In the genomic region with DNA sequence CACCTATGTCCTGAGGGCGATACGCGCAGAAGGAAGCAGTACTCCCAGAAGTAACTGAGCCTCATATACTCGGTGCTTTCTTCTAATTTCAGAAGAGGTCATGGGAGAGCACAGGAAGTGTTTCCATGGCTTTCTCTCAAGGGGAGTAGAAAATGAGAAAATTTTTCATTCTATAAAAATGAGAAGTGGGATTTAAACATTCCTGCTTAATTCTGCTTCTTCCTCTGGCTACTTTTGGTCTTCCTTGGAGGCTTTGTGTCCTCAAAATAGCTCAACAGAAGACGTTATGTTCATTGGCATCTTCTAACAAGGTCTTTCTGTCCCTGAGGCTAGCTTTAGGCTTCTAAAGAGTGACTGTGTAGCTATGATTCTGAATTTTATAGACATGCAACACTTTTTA, we compare ENCODE assay signal across 27 cellular contexts.
"Had no signal": no experiment of that assay in that cellular context is flagged by ENCODE, and none has a peak within 500 bp of the region (broad histone marks: within the 10 kb centered on the region; RNA-seq: fewer than 3 reads in every experiment).

No MANE protein-coding gene starts in this region.

- H3K36me3 ChIP-seq: neural progenitor cell, ovary, right lobe of liver, sigmoid colon, stomach, thoracic aorta, thyroid gland, tibial nerve, upper lobe of left lung had no signal

- H3K9me3 Mint-ChIP-seq: neural progenitor cell; stimulated activated naive B cell treated with anti-CD40 and anti-IgM and Interleukin-4, amounts not matched to agents 10 μg/mL and 1 μg/mL and 100 μg/mL, for 72 hours had no signal

- H3K27me3 Mint-ChIP-seq: progenitor cell of endocrine pancreas; stimulated activated naive B cell treated with anti-CD40 and anti-IgM and Interleukin-4, amounts not matched to agents 10 μg/mL and 1 μg/mL and 100 μg/mL, for 72 hours; stimulated activated naive CD8-positive, alpha-beta T cell treated with anti-CD3 and anti-CD28 coated beads, Interleukin-15, Interleukin-2, amounts not matched to agents 100 ng/mL and 50 ng/mL, for 24 hours had no signal

- DNase-seq: natural killer cell; occipital lobe; ovary; posterior cingulate gyrus; psoas muscle; right cardiac atrium; right lobe of liver; sigmoid colon; small intestine; stimulated activated CD4-positive, alpha-beta T cell treated with anti-CD3 and anti-CD28 coated beads, Interleukin-15, amount 100 ng/mL, for 24 hours; stimulated activated CD4-positive, alpha-beta T cell treated with anti-CD3 and anti-CD28 coated beads, Interleukin-2, amount 100 ng/mL, for 24 hours; stimulated activated CD4-positive, alpha-beta T cell treated with anti-CD3 and anti-CD28 coated beads, Interleukin-2, amount 100 ng/mL, for 48 hours; stimulated activated CD4-positive, alpha-beta T cell treated with anti-CD3 and anti-CD28 coated beads, Interleukin-4, amount 100 ng/mL, for 24 hours; stimulated activated naive B cell treated with anti-CD40 and anti-IgM and Interleukin-4, amounts not matched to agents 10 μg/mL and 1 μg/mL and 100 μg/mL, for 72 hours; stimulated activated naive CD4-positive, alpha-beta T cell treated with Interleukin-2 at 50 U/mL for 16 hours; stomach; thyroid gland; trophoblast cell; upper lobe of left lung had no signal

- H3K9me3 ChIP-seq: ovary, psoas muscle, right lobe of liver, sigmoid colon, stomach, thoracic aorta, thyroid gland, tibial nerve, upper lobe of left lung had no signal

- ATAC-seq: natural killer cell; psoas muscle; right cardiac atrium; right lobe of liver; stimulated activated effector memory CD8-positive, alpha-beta T cell treated with anti-CD3 and anti-CD28 coated beads, Interleukin-12 subunit alpha, Interleukin-12 subunit beta, amount 100 ng/mL, for 72 hours; stimulated activated naive B cell treated with anti-CD40 and anti-IgM and Interleukin-4, amounts not matched to agents 10 μg/mL and 1 μg/mL and 100 μg/mL, for 72 hours had no signal

- H3K27ac ChIP-seq: neural progenitor cell, ovary, parathyroid adenoma, psoas muscle, right lobe of liver, sigmoid colon, stomach, thoracic aorta, thyroid gland, tibial nerve, upper lobe of left lung had no signal

- H3K27ac Mint-ChIP-seq: natural killer cell; nephron; neural progenitor cell; progenitor cell of endocrine pancreas; stimulated activated effector memory CD8-positive, alpha-beta T cell treated with anti-CD3 and anti-CD28 coated beads, Interleukin-12 subunit alpha, Interleukin-12 subunit beta, amount 100 ng/mL, for 72 hours; stimulated activated naive B cell treated with anti-CD40 and anti-IgM and Interleukin-4, amounts not matched to agents 10 μg/mL and 1 μg/mL and 100 μg/mL, for 72 hours; stimulated activated naive CD8-positive, alpha-beta T cell treated with anti-CD3 and anti-CD28 coated beads, Interleukin-15, Interleukin-2, amounts not matched to agents 100 ng/mL and 50 ng/mL, for 24 hours had no signal

- H3K4me1 ChIP-seq: neural progenitor cell, parathyroid adenoma, psoas muscle, right lobe of liver, stomach, thyroid gland, tibial nerve, upper lobe of left lung had no signal

- H3K4me3 ChIP-seq: neural progenitor cell, ovary, psoas muscle, right lobe of liver, sigmoid colon, stomach, thoracic aorta, thyroid gland, tibial nerve, upper lobe of left lung had no signal

- H3K4me3 Mint-ChIP-seq: natural killer cell; nephron; neural progenitor cell; stimulated activated effector memory CD8-positive, alpha-beta T cell treated with anti-CD3 and anti-CD28 coated beads, Interleukin-12 subunit alpha, Interleukin-12 subunit beta, amount 100 ng/mL, for 72 hours; stimulated activated naive B cell treated with anti-CD40 and anti-IgM and Interleukin-4, amounts not matched to agents 10 μg/mL and 1 μg/mL and 100 μg/mL, for 72 hours; stimulated activated naive CD8-positive, alpha-beta T cell treated with anti-CD3 and anti-CD28 coated beads, Interleukin-15, Interleukin-2, amounts not matched to agents 100 ng/mL and 50 ng/mL, for 24 hours had no signal

- H3K27me3 ChIP-seq: neural progenitor cell, ovary, right lobe of liver, sigmoid colon, stomach, thyroid gland, tibial nerve, upper lobe of left lung had no signal

- H3K36me3 Mint-ChIP-seq: natural killer cell; neural progenitor cell; stimulated activated effector memory CD8-positive, alpha-beta T cell treated with anti-CD3 and anti-CD28 coated beads, Interleukin-12 subunit alpha, Interleukin-12 subunit beta, amount 100 ng/mL, for 72 hours; stimulated activated naive B cell treated with anti-CD40 and anti-IgM and Interleukin-4, amounts not matched to agents 10 μg/mL and 1 μg/mL and 100 μg/mL, for 72 hours had no signal

- H3K4me1 Mint-ChIP-seq: natural killer cell; nephron; neural progenitor cell; stimulated activated effector memory CD8-positive, alpha-beta T cell treated with anti-CD3 and anti-CD28 coated beads, Interleukin-12 subunit alpha, Interleukin-12 subunit beta, amount 100 ng/mL, for 72 hours; stimulated activated naive B cell treated with anti-CD40 and anti-IgM and Interleukin-4, amounts not matched to agents 10 μg/mL and 1 μg/mL and 100 μg/mL, for 72 hours had no signal
